In genomic region chr4:183659919-183660318, GRCh38 we compare ENCODE assay signal across 1 cellular context.
TF ChIP-seq lines count a peak whose summit lies in the region.

No MANE protein-coding gene starts in this region.

TF ChIP-seq in HepG2, 621 proteins besides CTCF, POLR2A, EP300 and RAD21:
- no peak for TF ChIP-seq ZNF646 (CRISPR knock-in tag; IDR thresholded peaks at IDR 0.05)
- TF ChIP-seq SMC3 (IDR thresholded peaks at IDR 0.05; ENCODE audit: low read length), result no peak
- TF ChIP-seq ZNF44 (CRISPR knock-in tag; IDR thresholded peaks at IDR 0.05), result no peak
- no peak for TF ChIP-seq MAFG (CRISPR knock-in tag; IDR thresholded peaks at IDR 0.05)
- no peak for TF ChIP-seq CHCHD3 (CRISPR knock-in tag; IDR thresholded peaks at IDR 0.05)
- TF ChIP-seq GFI1 (CRISPR knock-in tag; IDR thresholded peaks at IDR 0.05; ENCODE audit: borderline replicate concordance), result no peak
- no peak for TF ChIP-seq ELK4 (CRISPR knock-in tag; IDR thresholded peaks at IDR 0.05; ENCODE audit: borderline replicate concordance)
- TF ChIP-seq ZNF83 (CRISPR knock-in tag; IDR thresholded peaks at IDR 0.05; ENCODE audit: borderline replicate concordance), result no peak
- no peak for TF ChIP-seq SAFB2 (CRISPR knock-in tag; IDR thresholded peaks at IDR 0.05; ENCODE audit: borderline replicate concordance, low read depth)
- TF ChIP-seq ZNF761 (CRISPR knock-in tag; conservative IDR thresholded peaks at IDR 0.05), result no peak
- no peak for TF ChIP-seq TRAFD1 (CRISPR knock-in tag; IDR thresholded peaks at IDR 0.05; ENCODE audit: borderline replicate concordance)
- TF ChIP-seq ZMYM4 (CRISPR knock-in tag; IDR thresholded peaks at IDR 0.05), result no peak
- no peak for TF ChIP-seq ZNF251 (CRISPR knock-in tag; IDR thresholded peaks at IDR 0.05)
